In the genomic region with DNA sequence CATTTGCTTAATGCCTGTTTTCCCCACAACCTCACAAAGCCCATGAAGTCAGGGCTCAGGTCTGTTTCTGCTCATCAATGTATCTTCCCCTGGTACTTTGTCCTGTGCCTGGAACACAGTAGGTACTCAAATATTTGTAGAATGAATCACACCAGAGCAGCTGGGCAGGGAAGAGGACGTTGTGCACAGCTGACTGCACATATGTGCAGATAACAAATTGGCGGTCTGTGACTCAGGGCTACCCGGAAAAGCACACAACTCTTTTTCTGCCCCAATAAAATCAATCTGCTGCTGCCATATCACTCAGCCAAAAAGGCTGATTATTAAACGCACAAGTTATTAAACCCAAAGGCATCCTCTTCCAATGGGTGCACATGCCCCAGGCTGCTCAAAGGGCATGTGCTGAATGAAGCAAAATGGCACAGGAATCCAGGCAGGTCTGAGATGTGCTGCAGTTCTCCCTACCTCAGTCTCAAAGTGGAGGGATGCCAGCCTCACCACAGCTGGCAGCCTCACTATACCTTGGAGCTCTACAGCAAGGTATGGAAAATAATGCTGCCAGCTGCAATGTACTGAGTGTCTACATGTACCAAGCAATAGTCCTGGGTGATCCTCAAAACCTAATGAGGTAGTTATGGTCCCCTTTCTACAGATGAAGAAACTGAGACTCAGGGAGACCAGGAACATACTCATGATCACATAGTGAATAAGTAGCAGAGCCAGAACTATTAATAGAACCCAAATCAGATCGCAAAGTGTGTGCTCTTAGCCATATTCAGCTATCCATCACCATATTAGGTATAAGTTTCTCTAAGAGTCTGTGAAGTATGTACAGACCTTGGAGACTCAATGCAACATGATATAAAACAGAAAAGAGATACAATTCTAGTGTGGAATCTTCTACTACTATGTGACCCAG, we compare ENCODE assay signal across 11 cellular contexts. TPM values are rescaled to one million over a fixed set of nuclear protein-coding genes. Genes with fewer than 3 reads are reported as not detected.
A peak's percentile ranks its signal among the peaks of the same experiment; 100 is the strongest.
DNase-seq lines count a peak whose midpoint lies in the region; ATAC-seq and TF ChIP-seq lines count a peak whose summit lies in the region.
"Had no signal": no experiment of that assay in that cellular context is flagged by ENCODE, and none has a peak within 500 bp of the region (broad histone marks: within the 10 kb centered on the region; RNA-seq: fewer than 3 reads in every experiment).

No MANE protein-coding gene starts in this region.

- H3K27me3 ChIP-seq in Karpas-422 (ENCODE audit: low read length) (no peaks in the 10 kb centered on the region), body of pancreas (no peaks in the 10 kb centered on the region), upper lobe of right lung (no peaks in the 10 kb centered on the region)

- no peak for TF ChIP-seq POLR2A in body of pancreas (IDR thresholded peaks at IDR 0.05)

- H3K4me2 ChIP-seq in Karpas-422 (ENCODE audit: low read depth, low read length, poor library complexity, severe bottlenecking): no peak overlapping the region

- intact Hi-C loops in body of pancreas (cut with DNase I): no loop called here
- intact Hi-C loops in upper lobe of right lung (cut with DNase I): no loop called here

- H3K9me3 ChIP-seq in Karpas-422 (ENCODE audit: low read length): no peaks in the 10 kb centered on the region
- H3K9me3 ChIP-seq in body of pancreas: no peaks in the 10 kb centered on the region
- no peaks in the 10 kb centered on the region for H3K9me3 ChIP-seq in upper lobe of right lung

- H4K20me1 ChIP-seq in Karpas-422 (ENCODE audit: insufficient read depth, low read depth, low read length): no peaks in the 10 kb centered on the region

- H3K4me1 ChIP-seq in Karpas-422 (ENCODE audit: low read length) (peaks cover 10% of the 10 kb centered on the region), body of pancreas (peaks cover 69% of the 10 kb centered on the region), upper lobe of right lung (peaks cover 6% of the 10 kb centered on the region)

- peak; percentile 58 for ATAC-seq in body of pancreas
- peak; percentile 31 for ATAC-seq in upper lobe of right lung
- ATAC-seq in stimulated activated naive B cell treated with anti-CD40 and anti-IgM and Interleukin-4, amounts not matched to agents 10 μg/mL and 1 μg/mL and 100 μg/mL, for 72 hours (replicated peaks): no peak
- ATAC-seq: activated T-cell treated with anti-CD3 and anti-CD28 coated beads, Interleukin-2, amount 50 U/mL, for 4 hours had no signal

- H3K79me2 ChIP-seq in Karpas-422 (ENCODE audit: low read length): no peaks in the 10 kb centered on the region

- H3K9me3 Mint-ChIP-seq in activated naive CD8-positive, alpha-beta T cell treated with anti-CD3 and anti-CD28 coated beads for 36 hours: no peaks in the 10 kb centered on the region
- H3K9me3 Mint-ChIP-seq in stimulated activated naive B cell treated with anti-CD40 and anti-IgM and Interleukin-4, amounts not matched to agents 10 μg/mL and 1 μg/mL and 100 μg/mL, for 72 hours: no peaks in the 10 kb centered on the region
- H3K9me3 Mint-ChIP-seq: activated T-cell treated with anti-CD3 and anti-CD28 coated beads, Interleukin-2, amount 50 U/mL, for 4 hours; H9 had no signal

- no peak overlapping the region for H2AFZ ChIP-seq in Karpas-422 (ENCODE audit: low read length)

- peaks cover 4% of the 10 kb centered on the region for H3K4me1 Mint-ChIP-seq in activated naive CD8-positive, alpha-beta T cell treated with anti-CD3 and anti-CD28 coated beads for 36 hours
- H3K4me1 Mint-ChIP-seq in stimulated activated naive B cell treated with anti-CD40 and anti-IgM and Interleukin-4, amounts not matched to agents 10 μg/mL and 1 μg/mL and 100 μg/mL, for 72 hours: peaks cover 0 to 5% of the 10 kb centered on the region in 2 donors

- peak; percentile 49 for DNase-seq in Karpas-422
- DNase-seq in body of pancreas: peak; percentile 56 to 83 (median 78)
- DNase-seq in islet precursor cell: peak; percentile 78
- no peak for DNase-seq in upper lobe of right lung
- DNase-seq in activated naive CD8-positive, alpha-beta T cell treated with anti-CD3 and anti-CD28 coated beads for 36 hours: no peak
- DNase-seq in stimulated activated naive B cell treated with anti-CD40 and anti-IgM and Interleukin-4, amounts not matched to agents 10 μg/mL and 1 μg/mL and 100 μg/mL, for 72 hours: no peak
- DNase-seq in NCI-H187 (lab: John Stamatoyannopoulos, UW): no peak
- DNase-seq: activated T-cell treated with anti-CD3 and anti-CD28 coated beads, Interleukin-2, amount 50 U/mL, for 4 hours; H9; hippocampal formation; KG1 had no signal

- no peaks in the 10 kb centered on the region for H3K27me3 Mint-ChIP-seq in activated naive CD8-positive, alpha-beta T cell treated with anti-CD3 and anti-CD28 coated beads for 36 hours
- H3K27me3 Mint-ChIP-seq in stimulated activated naive B cell treated with anti-CD40 and anti-IgM and Interleukin-4, amounts not matched to agents 10 μg/mL and 1 μg/mL and 100 μg/mL, for 72 hours: no peaks in the 10 kb centered on the region

- TF ChIP-seq CTCF in body of pancreas (IDR thresholded peaks at IDR 0.05) (no peak), upper lobe of right lung (IDR thresholded peaks at IDR 0.05) (no peak)

- no peaks in the 10 kb centered on the region for H3K9me2 ChIP-seq in Karpas-422 (replicated peaks; ENCODE audit: insufficient read depth, low read length)

- H3K36me3 ChIP-seq in Karpas-422 (ENCODE audit: insufficient read depth, low read length) (no peaks in the 10 kb centered on the region), body of pancreas (replicated peaks in 1 of 2; ENCODE audit: insufficient read depth in 1 of 2, low read depth in 2 of 2) (no peaks in the 10 kb centered on the region), upper lobe of right lung (no peaks in the 10 kb centered on the region)

- H3K4me3 Mint-ChIP-seq in activated naive CD8-positive, alpha-beta T cell treated with anti-CD3 and anti-CD28 coated beads for 36 hours: no peak overlapping the region
- no peak overlapping the region for H3K4me3 Mint-ChIP-seq in stimulated activated naive B cell treated with anti-CD40 and anti-IgM and Interleukin-4, amounts not matched to agents 10 μg/mL and 1 μg/mL and 100 μg/mL, for 72 hours
- H3K4me3 Mint-ChIP-seq: activated T-cell treated with anti-CD3 and anti-CD28 coated beads, Interleukin-2, amount 50 U/mL, for 4 hours; H9 had no signal

- no peaks in the 10 kb centered on the region for H3K36me3 Mint-ChIP-seq in activated naive CD8-positive, alpha-beta T cell treated with anti-CD3 and anti-CD28 coated beads for 36 hours
- H3K36me3 Mint-ChIP-seq in stimulated activated naive B cell treated with anti-CD40 and anti-IgM and Interleukin-4, amounts not matched to agents 10 μg/mL and 1 μg/mL and 100 μg/mL, for 72 hours: no peaks in the 10 kb centered on the region

- no peak overlapping the region for H3K4me3 ChIP-seq in Karpas-422 (ENCODE audit: low read length)
- H3K4me3 ChIP-seq in body of pancreas: no peak overlapping the region
- no peak overlapping the region for H3K4me3 ChIP-seq in upper lobe of right lung

- H3K27ac ChIP-seq in Karpas-422 (ENCODE audit: low read length): no peak overlapping the region
- H3K27ac ChIP-seq in body of pancreas: peak overlapping the region; percentile 41 to 88 (median 68)
- H3K27ac ChIP-seq in upper lobe of right lung: no peak overlapping the region

- WGBS in body of pancreas, 2 donors: 24 to 31% methylated on average over 5 of the region's 5 CpGs

- H3K27ac Mint-ChIP-seq in activated naive CD8-positive, alpha-beta T cell treated with anti-CD3 and anti-CD28 coated beads for 36 hours: no peak overlapping the region
- no peak overlapping the region for H3K27ac Mint-ChIP-seq in stimulated activated naive B cell treated with anti-CD40 and anti-IgM and Interleukin-4, amounts not matched to agents 10 μg/mL and 1 μg/mL and 100 μg/mL, for 72 hours

- H3K9ac ChIP-seq in Karpas-422 (ENCODE audit: low read length): no peak overlapping the region

RNA-seq across cellular contexts. Expression of gene SORBS1, which starts 43.4 kb away (rescaled TPM):
- 0.15 and 0.61 TPM in 2 replicates for total RNA-seq in Karpas-422 (2014; rRNA removed; shearing (Covaris generic); ENCODE audit: low replicate concordance)
- total RNA-seq in body of pancreas (10 to 100 TPM; 56.8 to 79.1 TPM), upper lobe of right lung (50.7 TPM)
- under 1 TPM; 0.54 to 0.64 TPM for total RNA-seq in activated naive CD8-positive, alpha-beta T cell treated with anti-CD3 and anti-CD28 coated beads for 36 hours

Comparison
In these comparisons a context has a peak if more than half of its experiments do, and no peak if none do; other contexts are left out.
1. DNase-seq: peak in Karpas-422 (single experiment), body of pancreas (4 of 4) and islet precursor cell (single experiment); none in upper lobe of right lung (single experiment), activated naive CD8-positive, alpha-beta T cell treated with anti-CD3 and anti-CD28 coated beads for 36 hours (single experiment), stimulated activated naive B cell treated with anti-CD40 and anti-IgM and Interleukin-4, amounts not matched to agents 10 μg/mL and 1 μg/mL and 100 μg/mL, for 72 hours (single experiment) and NCI-H187 (0 of 2).
2. H3K27ac ChIP-seq: peak in body of pancreas (4 of 4); none in Karpas-422 (single experiment) and upper lobe of right lung (single experiment).
3. ATAC-seq: peak in body of pancreas (single experiment) and upper lobe of right lung (single experiment); none in stimulated activated naive B cell treated with anti-CD40 and anti-IgM and Interleukin-4, amounts not matched to agents 10 μg/mL and 1 μg/mL and 100 μg/mL, for 72 hours (0 of 2).
4. RNA of gene SORBS1, which starts 43.4 kb away (total RNA-seq): 56.8 to 79.1 TPM in body of pancreas and 50.7 TPM in upper lobe of right lung (single experiment); 0.54 to 0.64 TPM in activated naive CD8-positive, alpha-beta T cell treated with anti-CD3 and anti-CD28 coated beads for 36 hours and 0.15 to 0.61 TPM in Karpas-422; every median in the first group is over 10 times any median in the second.